12 cellular contexts compared by ENCODE assay signal in the genomic region with DNA sequence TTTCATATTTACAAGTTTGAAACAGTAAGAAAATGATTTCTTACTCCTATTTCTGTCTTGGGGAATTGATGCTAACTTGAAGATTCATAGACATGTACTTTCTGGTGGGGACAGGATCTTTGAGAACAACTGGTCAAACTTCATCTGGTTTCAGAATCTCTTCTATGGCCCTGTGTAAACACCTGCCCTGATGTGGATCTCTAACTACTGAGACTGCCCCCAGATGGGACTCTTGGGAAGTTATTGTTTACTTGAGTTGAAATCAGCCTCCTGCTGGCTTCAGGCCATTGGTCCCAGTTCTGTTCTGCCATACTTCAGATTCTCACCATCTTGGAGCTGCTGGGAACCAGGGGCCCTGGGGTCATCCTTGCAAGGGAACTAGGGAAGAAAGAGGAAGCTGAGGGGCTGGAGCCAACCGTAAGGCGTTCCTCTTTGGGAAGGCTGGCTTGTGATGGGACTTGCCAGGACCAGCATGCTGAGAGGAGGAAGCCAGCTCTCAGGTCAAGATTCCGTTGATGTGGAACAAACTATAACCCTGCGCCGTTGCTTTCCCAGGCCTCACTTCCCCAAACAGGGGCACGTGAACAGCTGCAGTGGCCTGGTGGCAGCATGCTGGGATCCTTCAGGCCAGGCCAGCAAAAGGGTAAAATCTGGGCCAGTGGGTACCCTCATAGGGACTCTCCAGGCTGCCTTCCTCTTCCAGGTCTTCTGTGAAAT.
DNase-seq lines count a peak whose midpoint lies in the region; ATAC-seq and TF ChIP-seq lines count a peak whose summit lies in the region.
"Had no signal": no experiment of that assay in that cellular context is flagged by ENCODE, and none has a peak within 500 bp of the region (broad histone marks: within the 10 kb centered on the region; RNA-seq: fewer than 3 reads in every experiment).

No MANE protein-coding gene starts in this region.

- H3K27ac Mint-ChIP-seq in memory B cell, result peak overlapping the region; percentile 92

- peak overlapping the region; percentile 30 for H3K4me3 ChIP-seq in DOHH2 (ENCODE audit: low read length)
- H3K4me3 ChIP-seq in OCI-LY7 (ENCODE audit: low read depth, low read length, poor library complexity, severe bottlenecking), result no peak overlapping the region

- no peaks in the 10 kb centered on the region for H3K27me3 Mint-ChIP-seq in memory B cell

- intact Hi-C loops in OCI-LY7 (cut with micrococcal nuclease; ENCODE audit: unreplicated experiment), result loop anchor here (2.0 kb wide), 1 partner anchor 117 kb away; no protein-coding TSS in a partner anchor

- peak; percentile 75 for DNase-seq in OCI-LY7 (ENCODE audit: low spot score)
- DNase-seq in memory B cell (ENCODE audit: low spot score in 2 of 2), result no peak
- no peak for DNase-seq in GM10248 (ENCODE audit: extremely low spot score)
- no peak for DNase-seq in stimulated activated naive CD4-positive, alpha-beta T cell (lab: John Stamatoyannopoulos, UW)
- DNase-seq in H4 (ENCODE audit: low spot score), result no peak
- DNase-seq in HUDEP-2 (lab: John Stamatoyannopoulos, UW; ENCODE audit: unreplicated experiment in 76 of 76), result no peak
- DNase-seq: activated T-cell treated with anti-CD3 and anti-CD28 coated beads for 4 hours, NCI-H1694 treated with DMSO at 0.1 percent for 48 hours, PC-3, trophoblast cell had no signal

- peaks cover 17% of the 10 kb centered on the region for H3F3A ChIP-seq in DOHH2 (ENCODE audit: control insufficient read depth, insufficient read depth)

- H3K9me3 ChIP-seq in DOHH2 (ENCODE audit: control insufficient read depth, insufficient read depth, low read length) (no peaks in the 10 kb centered on the region), OCI-LY7 (ENCODE audit: low read length) (no peaks in the 10 kb centered on the region)

- H3K9me3 Mint-ChIP-seq in memory B cell, result no peaks in the 10 kb centered on the region

- H3K4me1 Mint-ChIP-seq in memory B cell, result peaks cover 44% of the 10 kb centered on the region

- no peaks in the 10 kb centered on the region for H3K36me3 Mint-ChIP-seq in memory B cell

- CTCF ChIA-PET in OCI-LY7 (lab: Charles Lee; ENCODE audit: unreplicated experiment) (interaction anchor here (0.8 to 4.0 kb wide), 4 partner anchors 10 to 128 kb away, joined by 3 to 20 read pairs (median 4); no protein-coding TSS in a partner anchor), GM10248 (lab: Yijun Ruan, JAX) (interaction anchor here (0.8 to 6.1 kb wide), 13 partner anchors 9 to 340 kb away, joined by 3 to 41 read pairs (median 3); no protein-coding TSS in a partner anchor)

- no TSS peak for BruUV-seq in OCI-LY7 (replicated peaks; lab: Mats Ljungman, UMichigan)

- H4K20me1 ChIP-seq in DOHH2 (ENCODE audit: control insufficient read depth, insufficient read depth, low read depth, low read length), result no peaks in the 10 kb centered on the region
- no peaks in the 10 kb centered on the region for H4K20me1 ChIP-seq in OCI-LY7 (ENCODE audit: insufficient read depth, low read length)

- no peaks in the 10 kb centered on the region for H3K27me3 ChIP-seq in DOHH2 (ENCODE audit: control insufficient read depth, low read length)

- H3K27ac ChIP-seq in DOHH2 (ENCODE audit: low read depth, low read length) (peak overlapping the region; percentile 81), OCI-LY7 (ENCODE audit: low read depth, low read length, poor library complexity, severe bottlenecking) (peak overlapping the region; percentile 79)

- H3K4me1 ChIP-seq in DOHH2 (ENCODE audit: control insufficient read depth, low read length) (peaks cover 77% of the 10 kb centered on the region), OCI-LY7 (ENCODE audit: insufficient read depth, low read length, poor library complexity, severe bottlenecking) (peaks cover 76% of the 10 kb centered on the region)

- H3K4me3 Mint-ChIP-seq in memory B cell, result peak overlapping the region; percentile 49

- no peaks in the 10 kb centered on the region for H3K9me2 ChIP-seq in DOHH2 (replicated peaks; ENCODE audit: control insufficient read depth, low read length)
- no peaks in the 10 kb centered on the region for H3K9me2 ChIP-seq in OCI-LY7 (ENCODE audit: insufficient read depth, low read length)

- POLR2A ChIA-PET in OCI-LY7 (lab: Charles Lee) (interaction anchor here (0.5 to 8.0 kb wide), 20 partner anchors 9 to 1202 kb away, joined by 3 to 99 read pairs (median 6); no protein-coding TSS in a partner anchor), GM10248 (lab: Yijun Ruan, JAX) (no interaction called here)

- H3K4me2 ChIP-seq in DOHH2 (ENCODE audit: low read length), result peak overlapping the region; percentile 55
- peak overlapping the region; percentile 55 for H3K4me2 ChIP-seq in OCI-LY7 (ENCODE audit: low read length)

- TF ChIP-seq CTCF in DOHH2 (IDR thresholded peaks at IDR 0.05; ENCODE audit: low read depth, low read length, poor library complexity, severe bottlenecking), result peak; percentile 43
- TF ChIP-seq CTCF in OCI-LY7 (conservative IDR thresholded peaks at IDR 0.05; ENCODE audit: low read length), result peak; percentile 65
- TF ChIP-seq CTCF in GM10248 (IDR thresholded peaks at IDR 0.05; ENCODE audit: control extremely low read depth, extremely low read depth, low read depth, missing control alignments), result no peak

- peak overlapping the region; percentile 74 for H2AFZ ChIP-seq in OCI-LY7 (ENCODE audit: low read length)

- H3K36me3 ChIP-seq in DOHH2 (ENCODE audit: control insufficient read depth, low read length), result no peaks in the 10 kb centered on the region; the same call in 1 of the 2 replicates
- no peaks in the 10 kb centered on the region for H3K36me3 ChIP-seq in OCI-LY7 (ENCODE audit: insufficient read depth, low read length)

- ATAC-seq in GM21619 (IDR thresholded peaks at IDR 0.05; ENCODE audit: unreplicated experiment), result peak; percentile 44
- peak; percentile 17 for ATAC-seq in memory B cell (ENCODE audit: low read depth)
- ATAC-seq: PC-3 had no signal

- no peaks in the 10 kb centered on the region for H3K79me2 ChIP-seq in DOHH2 (ENCODE audit: control insufficient read depth, low read length)
- no peaks in the 10 kb centered on the region for H3K79me2 ChIP-seq in OCI-LY7 (ENCODE audit: insufficient read depth, low read depth, low read length)
